ENCODE assay signal across 8 cellular contexts in the genomic region with DNA sequence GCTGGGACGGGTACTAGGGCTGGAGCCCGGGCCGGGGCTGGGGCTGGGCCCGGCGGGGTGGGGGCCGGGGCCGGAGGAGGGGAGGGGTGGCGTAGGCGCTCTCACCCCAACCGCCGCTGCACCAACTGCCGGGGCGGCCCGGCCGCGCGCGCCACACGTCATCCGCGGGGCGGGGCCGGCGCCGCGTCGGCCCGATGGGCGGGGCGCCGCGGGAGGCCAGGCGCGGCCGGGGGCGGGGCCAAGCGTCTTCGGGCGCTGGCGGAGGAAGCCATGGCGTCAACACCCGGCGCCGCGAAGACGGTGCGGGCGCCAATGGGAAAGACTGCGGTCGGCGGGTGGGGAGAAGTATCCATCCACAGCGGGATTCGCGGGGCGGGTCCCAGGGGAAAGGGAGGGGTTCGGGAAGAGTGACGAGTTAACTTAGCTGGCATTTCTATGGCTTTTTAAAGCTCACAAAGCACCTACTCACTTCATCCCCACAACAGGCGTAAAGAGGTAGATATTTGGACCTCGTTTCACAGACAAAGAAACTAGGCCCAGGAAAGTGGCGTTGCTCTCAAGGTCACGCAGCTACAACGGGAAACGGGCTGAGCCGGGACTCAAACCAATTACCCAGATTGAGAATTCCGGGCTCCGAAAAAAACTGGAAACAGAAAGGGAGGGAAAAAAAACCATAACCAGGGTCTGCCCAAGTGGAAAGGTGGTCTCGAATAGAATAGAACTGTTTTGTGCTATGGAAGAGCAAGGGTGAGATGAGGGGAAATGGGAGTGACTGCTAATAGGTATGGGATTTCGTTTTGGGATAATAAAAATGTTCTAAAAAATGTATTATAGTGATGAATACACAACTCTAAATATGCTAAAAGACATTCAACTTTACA. TPM values are rescaled to one million over a fixed set of nuclear protein-coding genes. Genes with fewer than 3 reads are reported as not detected.
DNase-seq lines count a peak whose midpoint lies in the region; ATAC-seq, FAIRE-seq and TF ChIP-seq lines count a peak whose summit lies in the region.

A gene with protein sequence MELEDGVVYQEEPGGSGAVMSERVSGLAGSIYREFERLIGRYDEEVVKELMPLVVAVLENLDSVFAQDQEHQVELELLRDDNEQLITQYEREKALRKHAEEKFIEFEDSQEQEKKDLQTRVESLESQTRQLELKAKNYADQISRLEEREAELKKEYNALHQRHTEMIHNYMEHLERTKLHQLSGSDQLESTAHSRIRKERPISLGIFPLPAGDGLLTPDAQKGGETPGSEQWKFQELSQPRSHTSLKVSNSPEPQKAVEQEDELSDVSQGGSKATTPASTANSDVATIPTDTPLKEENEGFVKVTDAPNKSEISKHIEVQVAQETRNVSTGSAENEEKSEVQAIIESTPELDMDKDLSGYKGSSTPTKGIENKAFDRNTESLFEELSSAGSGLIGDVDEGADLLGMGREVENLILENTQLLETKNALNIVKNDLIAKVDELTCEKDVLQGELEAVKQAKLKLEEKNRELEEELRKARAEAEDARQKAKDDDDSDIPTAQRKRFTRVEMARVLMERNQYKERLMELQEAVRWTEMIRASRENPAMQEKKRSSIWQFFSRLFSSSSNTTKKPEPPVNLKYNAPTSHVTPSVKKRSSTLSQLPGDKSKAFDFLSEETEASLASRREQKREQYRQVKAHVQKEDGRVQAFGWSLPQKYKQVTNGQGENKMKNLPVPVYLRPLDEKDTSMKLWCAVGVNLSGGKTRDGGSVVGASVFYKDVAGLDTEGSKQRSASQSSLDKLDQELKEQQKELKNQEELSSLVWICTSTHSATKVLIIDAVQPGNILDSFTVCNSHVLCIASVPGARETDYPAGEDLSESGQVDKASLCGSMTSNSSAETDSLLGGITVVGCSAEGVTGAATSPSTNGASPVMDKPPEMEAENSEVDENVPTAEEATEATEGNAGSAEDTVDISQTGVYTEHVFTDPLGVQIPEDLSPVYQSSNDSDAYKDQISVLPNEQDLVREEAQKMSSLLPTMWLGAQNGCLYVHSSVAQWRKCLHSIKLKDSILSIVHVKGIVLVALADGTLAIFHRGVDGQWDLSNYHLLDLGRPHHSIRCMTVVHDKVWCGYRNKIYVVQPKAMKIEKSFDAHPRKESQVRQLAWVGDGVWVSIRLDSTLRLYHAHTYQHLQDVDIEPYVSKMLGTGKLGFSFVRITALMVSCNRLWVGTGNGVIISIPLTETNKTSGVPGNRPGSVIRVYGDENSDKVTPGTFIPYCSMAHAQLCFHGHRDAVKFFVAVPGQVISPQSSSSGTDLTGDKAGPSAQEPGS (N-terminal part only) (minus strand): TSS at position 130 of the 881 bp plus-strand sequence. CDS start 212 bp downstream, outside the sequence.

- peak; percentile 5 for FAIRE-seq in urothelium cell line (lab: Jason Lieb, UNC)

- no peaks in the 10 kb centered on the region for H3K36me3 ChIP-seq in right atrium auricular region

- H3K27ac ChIP-seq in angular gyrus (ENCODE audit: low read depth, low read length) (peak within 1 kb of the TSS; percentile 93), right atrium auricular region (peak within 1 kb of the TSS; percentile 100)

- no peaks in the 10 kb centered on the region for H3K9me3 ChIP-seq in right atrium auricular region

- peaks cover 0 to 37% of the 10 kb centered on the region in 2 donors for H3K4me1 ChIP-seq in right atrium auricular region

- H3K4me3 ChIP-seq in right atrium auricular region, result peak within 1 kb of the TSS; percentile 93 to 97

- TF ChIP-seq CTCF in GM13977 (IDR thresholded peaks at IDR 0.05; ENCODE audit: extremely low read depth, insufficient read depth, missing control alignments) (no peak), right atrium auricular region (IDR thresholded peaks at IDR 0.05) (no peak)

- ATAC-seq in HG02884 (IDR thresholded peaks at IDR 0.05; ENCODE audit: unreplicated experiment), result peak; percentile 67

- H3K27me3 ChIP-seq in right atrium auricular region, result no peaks in the 10 kb centered on the region

- in situ Hi-C loops in GM13977 (cut with MboI; ENCODE audit: low pct_unique_long_range_greater_than_20kb, low sequenced_read_pairs, unreplicated experiment), result no loop called here

- DNase-seq in GM13977 (ENCODE audit: low spot score) (peak; percentile 99), NCI-H1694 treated with DMSO at 0.1 percent for 48 hours (lab: John Stamatoyannopoulos, UW) (peak; percentile 91), T-helper 2 cell (peak; percentile 85 to 94 (median 89)), right atrium auricular region (ENCODE audit: low spot score) (peak; percentile 97), pulmonary artery endothelial cell (ENCODE audit: low read depth, low spot score) (peak; percentile 88), urothelium cell line (ENCODE audit: low spot score) (peak; percentile 99)

RNA-seq across cellular contexts. Expression of the gene that starts here (rescaled TPM):
- 10 to 100 TPM; 56.4 to 56.5 TPM for total RNA-seq in right atrium auricular region
- total RNA-seq in pulmonary artery endothelial cell, result 71.4 and 71.9 TPM in 2 replicates

Comparison
In these comparisons a context has a peak if more than half of its experiments do, and no peak if none do; other contexts are left out.
1. Peak in every context shown above with its lines: DNase-seq, ATAC-seq, H3K4me3 ChIP-seq and H3K27ac ChIP-seq.